ENCODE assay signal across 30 cellular contexts in the genomic region with DNA sequence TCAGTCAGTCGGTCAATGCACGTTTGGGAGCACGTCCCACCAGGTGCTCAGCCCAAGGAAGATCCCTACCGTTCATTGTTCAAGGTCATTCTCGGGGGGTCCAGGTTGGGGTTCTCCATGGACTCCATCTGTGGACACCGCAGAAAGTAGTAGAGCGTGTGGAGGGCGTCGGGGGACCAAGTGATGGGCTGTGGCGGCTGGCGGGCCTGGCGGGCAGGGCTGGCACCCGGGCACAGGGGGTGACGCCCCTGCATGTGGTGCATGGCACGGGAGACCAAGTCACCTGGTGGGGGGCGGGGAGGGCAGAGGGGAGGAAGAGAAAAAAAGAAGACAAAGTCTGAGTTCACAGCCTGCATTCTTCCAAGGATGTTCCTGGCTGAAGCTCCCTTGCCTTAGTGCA.
"Had no signal": no experiment of that assay in that cellular context is flagged by ENCODE, and none has a peak within 500 bp of the region (broad histone marks: within the 10 kb centered on the region; RNA-seq: fewer than 3 reads in every experiment).

No MANE protein-coding gene starts in this region.

- ATAC-seq: activated CD8-positive, alpha-beta T cell treated with anti-CD3 and anti-CD28 coated beads for 36 hours; activated T-cell treated with anti-CD3 and anti-CD28 coated beads, Interleukin-2, amount 50 U/mL, for 4 hours; activated T-cell treated with anti-CD3 and anti-CD28 coated beads, Interleukin-2, amount 50 U/mL, for 72 hours; body of pancreas had no signal

- H3K27ac Mint-ChIP-seq: activated B cell treated with CpG ODN at 0.5 μM for 24 hours; activated CD4-positive, alpha-beta memory T cell treated with anti-CD3 and anti-CD28 coated beads for 36 hours; activated CD4-positive, alpha-beta T cell treated with anti-CD3 and anti-CD28 coated beads, Interleukin-2, amount 10 ng/mL, durations not matched to agents 24 days and 14 days; activated CD8-positive, alpha-beta T cell treated with anti-CD3 and anti-CD28 coated beads for 36 hours; activated naive CD4-positive, alpha-beta T cell treated with anti-CD3 and anti-CD28 coated beads, Interleukin-2, amount 10 ng/mL, durations not matched to agents 7 days and 5 days; activated naive CD4-positive, alpha-beta T cell treated with anti-CD3 and anti-CD28 coated beads, Interleukin-2, amount 50 U/mL, for 24 hours; activated naive CD8-positive, alpha-beta T cell; activated T-cell treated with anti-CD3 and anti-CD28 coated beads, Interleukin-2, amount 50 U/mL, for 72 hours; activated T-helper 2 cell treated with anti-CD3 and anti-CD28 coated beads, Interferon-gamma antibody, Interleukin-2, Interleukin-4, amounts not matched to agents 10 μg/mL and 5 μg/mL and 100 μg/mL, durations not matched to agents 14 hours and 24 hours and 36 hours had no signal

- DNase-seq: activated B cell treated with CpG ODN at 0.5 μM for 24 hours; activated CD4-positive, alpha-beta memory T cell treated with anti-CD3 and anti-CD28 coated beads for 36 hours; activated CD4-positive, alpha-beta T cell treated with anti-CD3 and anti-CD28 coated beads for 4 hours; activated CD4-positive, alpha-beta T cell treated with anti-CD3 and anti-CD28 coated beads, Interleukin-2, amount 10 ng/mL, durations not matched to agents 24 days and 14 days; activated CD4-positive, alpha-beta T cell treated with anti-CD3 and anti-CD28 coated beads, Interleukin-2, amount 50 U/mL, for 1 hour; activated CD4-positive, alpha-beta T cell treated with anti-CD3 and anti-CD28 coated beads, Interleukin-2, amount 50 U/mL, for 4 hours; activated CD4-positive, CD25-positive, alpha-beta regulatory T cell treated with anti-CD3 and anti-CD28 coated beads, Interleukin-2, amount 50 U/mL, for 72 hours; activated CD8-positive, alpha-beta memory T cell treated with anti-CD3 and anti-CD28 coated beads, Interleukin-2, amount 50 U/mL, for 4 hours; activated CD8-positive, alpha-beta T cell treated with anti-CD3 and anti-CD28 coated beads for 36 hours; activated effector memory CD4-positive, alpha-beta T cell treated with Interleukin-2 at 50 U/mL for 16 hours; activated gamma-delta T cell; activated naive CD4-positive, alpha-beta T cell treated with anti-CD3 and anti-CD28 coated beads, Interleukin-2, amount 10 ng/mL, durations not matched to agents 7 days and 5 days; activated naive CD4-positive, alpha-beta T cell treated with Interleukin-2 at 50 U/mL for 16 hours; activated T-cell treated with anti-CD3 and anti-CD28 coated beads for 4 hours; activated T-cell treated with anti-CD3 and anti-CD28 coated beads, Interleukin-2, amount 50 U/mL, for 1 hour; activated T-cell treated with anti-CD3 and anti-CD28 coated beads, Interleukin-2, amount 50 U/mL, for 4 hours; activated T-cell treated with anti-CD3 and anti-CD28 coated beads, Interleukin-2, amount 50 U/mL, for 72 hours; adrenal gland; amniotic stem cell; aorta; body of pancreas; brain microvascular endothelial cell; central memory CD4-positive, alpha-beta T cell; SW 1271; T-helper 2 cell; T-helper 9 cell had no signal

- H3K4me3 Mint-ChIP-seq: activated B cell treated with CpG ODN at 0.5 μM for 24 hours; activated CD4-positive, alpha-beta memory T cell treated with anti-CD3 and anti-CD28 coated beads for 36 hours; activated CD4-positive, alpha-beta T cell treated with anti-CD3 and anti-CD28 coated beads, Interleukin-2, amount 10 ng/mL, durations not matched to agents 24 days and 14 days; activated CD8-positive, alpha-beta T cell treated with anti-CD3 and anti-CD28 coated beads for 36 hours; activated naive CD4-positive, alpha-beta T cell treated with anti-CD3 and anti-CD28 coated beads, Interleukin-2, amount 10 ng/mL, durations not matched to agents 7 days and 5 days; activated naive CD4-positive, alpha-beta T cell treated with anti-CD3 and anti-CD28 coated beads, Interleukin-2, amount 50 U/mL, for 24 hours; activated naive CD8-positive, alpha-beta T cell; activated T-cell treated with anti-CD3 and anti-CD28 coated beads, Interleukin-2, amount 50 U/mL, for 4 hours; activated T-cell treated with anti-CD3 and anti-CD28 coated beads, Interleukin-2, amount 50 U/mL, for 72 hours; T-helper 2 cell treated with Interferon-gamma antibody and Interleukin-4, amounts not matched to agents 5 μg/mL and 100 μg/mL, for 36 hours had no signal

- H3K27me3 Mint-ChIP-seq: activated B cell treated with CpG ODN at 0.5 μM for 24 hours; activated CD4-positive, alpha-beta T cell treated with anti-CD3 and anti-CD28 coated beads, Interleukin-2, amount 10 ng/mL, durations not matched to agents 24 days and 14 days; activated CD8-positive, alpha-beta T cell treated with anti-CD3 and anti-CD28 coated beads for 36 hours; activated naive CD4-positive, alpha-beta T cell treated with anti-CD3 and anti-CD28 coated beads, Interleukin-2, amount 50 U/mL, for 24 hours; activated naive CD8-positive, alpha-beta T cell had no signal

- H3K36me3 Mint-ChIP-seq: activated CD4-positive, alpha-beta memory T cell treated with anti-CD3 and anti-CD28 coated beads for 36 hours; activated naive CD4-positive, alpha-beta T cell treated with anti-CD3 and anti-CD28 coated beads, Interleukin-2, amount 10 ng/mL, durations not matched to agents 7 days and 5 days; activated naive CD4-positive, alpha-beta T cell treated with anti-CD3 and anti-CD28 coated beads, Interleukin-2, amount 50 U/mL, for 24 hours had no signal

- H3K9me3 Mint-ChIP-seq: activated B cell treated with CpG ODN at 0.5 μM for 24 hours; activated CD4-positive, alpha-beta memory T cell treated with anti-CD3 and anti-CD28 coated beads for 36 hours; activated CD4-positive, alpha-beta T cell treated with anti-CD3 and anti-CD28 coated beads, Interleukin-2, amount 10 ng/mL, durations not matched to agents 24 days and 14 days; activated CD8-positive, alpha-beta T cell treated with anti-CD3 and anti-CD28 coated beads for 36 hours; activated naive CD4-positive, alpha-beta T cell treated with anti-CD3 and anti-CD28 coated beads, Interleukin-2, amount 10 ng/mL, durations not matched to agents 7 days and 5 days; activated naive CD4-positive, alpha-beta T cell treated with anti-CD3 and anti-CD28 coated beads, Interleukin-2, amount 50 U/mL, for 24 hours; activated T-cell treated with anti-CD3 and anti-CD28 coated beads, Interleukin-2, amount 50 U/mL, for 4 hours; activated T-cell treated with anti-CD3 and anti-CD28 coated beads, Interleukin-2, amount 50 U/mL, for 72 hours; activated T-helper 2 cell treated with anti-CD3 and anti-CD28 coated beads, Interferon-gamma antibody, Interleukin-2, Interleukin-4, amounts not matched to agents 10 μg/mL and 5 μg/mL and 100 μg/mL, durations not matched to agents 14 hours and 24 hours and 36 hours; T-helper 2 cell treated with Interferon-gamma antibody and Interleukin-4, amounts not matched to agents 5 μg/mL and 100 μg/mL, for 36 hours had no signal
